ENCODE assay signal across 1 cellular context in genomic region chrX:71181910-71182799, GRCh38.
TF ChIP-seq lines count a peak whose summit lies in the region.

No MANE protein-coding gene starts in this region.

TF ChIP-seq in HepG2, 621 proteins besides CTCF, POLR2A, EP300 and RAD21 (continued from another document and continues in another):
- TF ChIP-seq, protein P1, sequence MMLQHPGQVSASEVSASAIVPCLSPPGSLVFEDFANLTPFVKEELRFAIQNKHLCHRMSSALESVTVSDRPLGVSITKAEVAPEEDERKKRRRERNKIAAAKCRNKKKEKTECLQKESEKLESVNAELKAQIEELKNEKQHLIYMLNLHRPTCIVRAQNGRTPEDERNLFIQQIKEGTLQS (CRISPR knock-in tag; IDR thresholded peaks at IDR 0.05): peak; percentile 90
- TF ChIP-seq AHR (CRISPR knock-in tag; IDR thresholded peaks at IDR 0.05) (no peak), ZNF468 (CRISPR knock-in tag; IDR thresholded peaks at IDR 0.05) (no peak), KAT8 (CRISPR knock-in tag; IDR thresholded peaks at IDR 0.05) (peak; percentile 65), BRF2 (CRISPR knock-in tag; IDR thresholded peaks at IDR 0.05) (no peak), FOXA1 (IDR thresholded peaks at IDR 0.05) (no peak), FOXA1 (CRISPR knock-in tag; IDR thresholded peaks at IDR 0.05) (no peak; the same call in 1 of the 2 replicates), MIER3 (CRISPR knock-in tag; IDR thresholded peaks at IDR 0.05; ENCODE audit: borderline replicate concordance) (no peak), SCMH1 (CRISPR knock-in tag; IDR thresholded peaks at IDR 0.05; ENCODE audit: borderline replicate concordance) (no peak), ZNF776 (CRISPR knock-in tag; IDR thresholded peaks at IDR 0.05) (no peak), ELF4 (CRISPR knock-in tag; IDR thresholded peaks at IDR 0.05; ENCODE audit: borderline replicate concordance) (no peak), ZNF503 (CRISPR knock-in tag; IDR thresholded peaks at IDR 0.05) (0 out of 2 replicates have a peak, but pooled peaks have one; percentile 23), ARID5B (CRISPR knock-in tag; IDR thresholded peaks at IDR 0.05) (no peak), MNT (IDR thresholded peaks at IDR 0.05) (no peak), PATZ1 (CRISPR knock-in tag; IDR thresholded peaks at IDR 0.05) (peak; percentile 44; the same call in 1 of the 2 replicates), RNF2 (conservative IDR thresholded peaks at IDR 0.05; ENCODE audit: low read depth) (no peak), ZNF83 (CRISPR knock-in tag; IDR thresholded peaks at IDR 0.05; ENCODE audit: borderline replicate concordance) (no peak), TP53 (CRISPR knock-in tag; conservative IDR thresholded peaks at IDR 0.05) (no peak), MIXL1 (CRISPR knock-in tag; IDR thresholded peaks at IDR 0.05) (no peak), RFXAP (CRISPR knock-in tag; IDR thresholded peaks at IDR 0.05; ENCODE audit: borderline replicate concordance) (no peak), KAT2B (IDR thresholded peaks at IDR 0.05; ENCODE audit: borderline replicate concordance, low read depth, low read length) (no peak), ATF5 (CRISPR knock-in tag; IDR thresholded peaks at IDR 0.05; ENCODE audit: low read depth) (no peak), ZNF30 (CRISPR knock-in tag; IDR thresholded peaks at IDR 0.05) (no peak), ARNT2 (CRISPR knock-in tag; IDR thresholded peaks at IDR 0.05; ENCODE audit: low read depth) (0 out of 2 replicates have a peak, but pooled peaks have one; percentile 35), POGZ (CRISPR knock-in tag; IDR thresholded peaks at IDR 0.05) (no peak; the same call in 1 of the 2 replicates), TCF12 (IDR thresholded peaks at IDR 0.05) (no peak), TCF12 (CRISPR knock-in tag; IDR thresholded peaks at IDR 0.05) (no peak), FOXC1 (CRISPR knock-in tag; IDR thresholded peaks at IDR 0.05; ENCODE audit: borderline replicate concordance) (no peak), ZNF317 (CRISPR knock-in tag; IDR thresholded peaks at IDR 0.05) (no peak), RORA (CRISPR knock-in tag; IDR thresholded peaks at IDR 0.05) (no peak), HES4 (CRISPR knock-in tag; IDR thresholded peaks at IDR 0.05; ENCODE audit: borderline replicate concordance) (no peak), ATM (IDR thresholded peaks at IDR 0.05; ENCODE audit: borderline replicate concordance) (no peak), ZFP90 (CRISPR knock-in tag; IDR thresholded peaks at IDR 0.05; ENCODE audit: borderline replicate concordance) (no peak), ZNF33B (CRISPR knock-in tag; IDR thresholded peaks at IDR 0.05) (no peak), ZNF136 (CRISPR knock-in tag; IDR thresholded peaks at IDR 0.05; ENCODE audit: low read depth) (no peak), MEIS1 (CRISPR knock-in tag; IDR thresholded peaks at IDR 0.05; ENCODE audit: borderline replicate concordance) (no peak), ZNF720 (CRISPR knock-in tag; IDR thresholded peaks at IDR 0.05) (no peak), ZBTB20 (CRISPR knock-in tag; IDR thresholded peaks at IDR 0.05; ENCODE audit: borderline replicate concordance, low read depth) (no peak), MLX (CRISPR knock-in tag; IDR thresholded peaks at IDR 0.05) (no peak), PCBP1 (IDR thresholded peaks at IDR 0.05; ENCODE audit: borderline replicate concordance, low read depth, low read length) (no peak), ZNF737 (CRISPR knock-in tag; IDR thresholded peaks at IDR 0.05; ENCODE audit: borderline replicate concordance) (no peak)
- TF ChIP-seq, protein P2, sequence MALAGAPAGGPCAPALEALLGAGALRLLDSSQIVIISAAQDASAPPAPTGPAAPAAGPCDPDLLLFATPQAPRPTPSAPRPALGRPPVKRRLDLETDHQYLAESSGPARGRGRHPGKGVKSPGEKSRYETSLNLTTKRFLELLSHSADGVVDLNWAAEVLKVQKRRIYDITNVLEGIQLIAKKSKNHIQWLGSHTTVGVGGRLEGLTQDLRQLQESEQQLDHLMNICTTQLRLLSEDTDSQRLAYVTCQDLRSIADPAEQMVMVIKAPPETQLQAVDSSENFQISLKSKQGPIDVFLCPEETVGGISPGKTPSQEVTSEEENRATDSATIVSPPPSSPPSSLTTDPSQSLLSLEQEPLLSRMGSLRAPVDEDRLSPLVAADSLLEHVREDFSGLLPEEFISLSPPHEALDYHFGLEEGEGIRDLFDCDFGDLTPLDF (CRISPR knock-in tag; IDR thresholded peaks at IDR 0.05): no peak
- TF ChIP-seq, protein P3, sequence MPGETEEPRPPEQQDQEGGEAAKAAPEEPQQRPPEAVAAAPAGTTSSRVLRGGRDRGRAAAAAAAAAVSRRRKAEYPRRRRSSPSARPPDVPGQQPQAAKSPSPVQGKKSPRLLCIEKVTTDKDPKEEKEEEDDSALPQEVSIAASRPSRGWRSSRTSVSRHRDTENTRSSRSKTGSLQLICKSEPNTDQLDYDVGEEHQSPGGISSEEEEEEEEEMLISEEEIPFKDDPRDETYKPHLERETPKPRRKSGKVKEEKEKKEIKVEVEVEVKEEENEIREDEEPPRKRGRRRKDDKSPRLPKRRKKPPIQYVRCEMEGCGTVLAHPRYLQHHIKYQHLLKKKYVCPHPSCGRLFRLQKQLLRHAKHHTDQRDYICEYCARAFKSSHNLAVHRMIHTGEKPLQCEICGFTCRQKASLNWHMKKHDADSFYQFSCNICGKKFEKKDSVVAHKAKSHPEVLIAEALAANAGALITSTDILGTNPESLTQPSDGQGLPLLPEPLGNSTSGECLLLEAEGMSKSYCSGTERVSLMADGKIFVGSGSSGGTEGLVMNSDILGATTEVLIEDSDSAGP (CRISPR knock-in tag; IDR thresholded peaks at IDR 0.05; ENCODE audit: borderline replicate concordance): peak; percentile 33; the same call in 1 of the 2 replicates
- TF ChIP-seq, protein P4, sequence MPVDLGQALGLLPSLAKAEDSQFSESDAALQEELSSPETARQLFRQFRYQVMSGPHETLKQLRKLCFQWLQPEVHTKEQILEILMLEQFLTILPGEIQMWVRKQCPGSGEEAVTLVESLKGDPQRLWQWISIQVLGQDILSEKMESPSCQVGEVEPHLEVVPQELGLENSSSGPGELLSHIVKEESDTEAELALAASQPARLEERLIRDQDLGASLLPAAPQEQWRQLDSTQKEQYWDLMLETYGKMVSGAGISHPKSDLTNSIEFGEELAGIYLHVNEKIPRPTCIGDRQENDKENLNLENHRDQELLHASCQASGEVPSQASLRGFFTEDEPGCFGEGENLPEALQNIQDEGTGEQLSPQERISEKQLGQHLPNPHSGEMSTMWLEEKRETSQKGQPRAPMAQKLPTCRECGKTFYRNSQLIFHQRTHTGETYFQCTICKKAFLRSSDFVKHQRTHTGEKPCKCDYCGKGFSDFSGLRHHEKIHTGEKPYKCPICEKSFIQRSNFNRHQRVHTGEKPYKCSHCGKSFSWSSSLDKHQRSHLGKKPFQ (CRISPR knock-in tag; IDR thresholded peaks at IDR 0.05; ENCODE audit: insufficient replicate concordance): no peak
- TF ChIP-seq, protein P5, sequence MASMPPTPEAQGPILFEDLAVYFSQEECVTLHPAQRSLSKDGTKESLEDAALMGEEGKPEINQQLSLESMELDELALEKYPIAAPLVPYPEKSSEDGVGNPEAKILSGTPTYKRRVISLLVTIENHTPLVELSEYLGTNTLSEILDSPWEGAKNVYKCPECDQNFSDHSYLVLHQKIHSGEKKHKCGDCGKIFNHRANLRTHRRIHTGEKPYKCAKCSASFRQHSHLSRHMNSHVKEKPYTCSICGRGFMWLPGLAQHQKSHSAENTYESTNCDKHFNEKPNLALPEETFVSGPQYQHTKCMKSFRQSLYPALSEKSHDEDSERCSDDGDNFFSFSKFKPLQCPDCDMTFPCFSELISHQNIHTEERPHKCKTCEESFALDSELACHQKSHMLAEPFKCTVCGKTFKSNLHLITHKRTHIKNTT (CRISPR knock-in tag; IDR thresholded peaks at IDR 0.05): no peak
